Comparison of ENCODE assay signal across 13 cellular contexts in genomic region chr2:105754999-105755398, GRCh38. TPM values are rescaled to one million over a fixed set of nuclear protein-coding genes. Genes with fewer than 3 reads are reported as not detected.
DNase-seq lines count a peak whose midpoint lies in the region; ATAC-seq and TF ChIP-seq lines count a peak whose summit lies in the region.
"Had no signal": no experiment of that assay in that cellular context is flagged by ENCODE, and none has a peak within 500 bp of the region (broad histone marks: within the 10 kb centered on the region; RNA-seq: fewer than 3 reads in every experiment).

No MANE protein-coding gene starts in this region.

- H3K4me3 Mint-ChIP-seq in T-helper 1 cell treated with Interleukin-12 subunit alpha and Interleukin-12 subunit beta and Interleukin-4 antibody, amounts not matched to agents 30 μg/mL and 1 μg/mL, for 36 hours, result peak overlapping the region; percentile 55
- H3K4me3 Mint-ChIP-seq in H9, result peak overlapping the region in 1 of 2 experiments; percentile 18; a peak in 3 of 5 replicates
- peak overlapping the region; percentile 61 for H3K4me3 Mint-ChIP-seq in activated B cell treated with CpG ODN at 0.5 μM for 24 hours
- peak overlapping the region; percentile 44 to 88 (median 81) for H3K4me3 Mint-ChIP-seq in naive B cell
- H3K4me3 Mint-ChIP-seq: type B pancreatic cell had no signal

- H3K4me1 ChIP-seq in H9 (ENCODE audit: insufficient read depth, low read length), result peaks cover 12% of the 10 kb centered on the region; the same call in 1 of the 2 replicates

- H3K4me2 ChIP-seq in H9 (ENCODE audit: insufficient read depth, insufficient read length, low read length), result no peak overlapping the region

- no peaks in the 10 kb centered on the region for H3K27me3 ChIP-seq in H9 (ENCODE audit: insufficient read depth, low read length)
- H3K27me3 ChIP-seq: adrenal gland, foreskin keratinocyte had no signal

- H3K27me3 Mint-ChIP-seq in T-helper 1 cell treated with Interleukin-12 subunit alpha and Interleukin-12 subunit beta and Interleukin-4 antibody, amounts not matched to agents 30 μg/mL and 1 μg/mL, for 36 hours (ENCODE audit: low read depth), result no peaks in the 10 kb centered on the region
- H3K27me3 Mint-ChIP-seq in H9 (ENCODE audit: low read depth), result no peaks in the 10 kb centered on the region
- H3K27me3 Mint-ChIP-seq in activated B cell treated with CpG ODN at 0.5 μM for 24 hours, result no peaks in the 10 kb centered on the region
- H3K27me3 Mint-ChIP-seq in naive B cell, result no peaks in the 10 kb centered on the region
- H3K27me3 Mint-ChIP-seq: type B pancreatic cell had no signal

- no peak overlapping the region for H3K18ac ChIP-seq in H9 (ENCODE audit: insufficient read length, low read depth, low read length)

- no peak overlapping the region for H3K14ac ChIP-seq in H9 (ENCODE audit: insufficient read depth, low read length)

- no peak overlapping the region for H4K91ac ChIP-seq in H9 (ENCODE audit: insufficient read length, low read depth, low read length)

- no peak overlapping the region for H2BK5ac ChIP-seq in H9 (ENCODE audit: insufficient read length, low read length)

- H3K27ac ChIP-seq in H9 (ENCODE audit: insufficient read length, low read depth, low read length), result no peak overlapping the region
- H3K27ac ChIP-seq: 22Rv1, adrenal gland, foreskin keratinocyte had no signal

- no peaks in the 10 kb centered on the region for H3K9me3 ChIP-seq in H9 (ENCODE audit: control insufficient read depth, low read depth, low read length)
- H3K9me3 ChIP-seq: adrenal gland had no signal

- peaks cover 41% of the 10 kb centered on the region; the same call in 1 of the 2 replicates for H3K79me2 ChIP-seq in H9 (ENCODE audit: insufficient read depth, low read length)

- peaks cover 4% of the 10 kb centered on the region for H3K79me1 ChIP-seq in H9 (ENCODE audit: insufficient read depth, low read depth, low read length, poor library complexity, severe bottlenecking)

- H3K9ac ChIP-seq in H9 (ENCODE audit: extremely low read depth, insufficient read length, low read length), result no peak overlapping the region

- H3K4ac ChIP-seq in H9 (ENCODE audit: low read depth, low read length), result no peak overlapping the region

- H2BK12ac ChIP-seq in H9 (ENCODE audit: insufficient read length, low read depth, low read length), result no peak overlapping the region

- H3K56ac ChIP-seq in H9 (ENCODE audit: insufficient read length, low read depth, low read length), result no peak overlapping the region

- no peak overlapping the region for H2BK20ac ChIP-seq in H9 (ENCODE audit: low read depth, low read length, poor library complexity, severe bottlenecking)

- intact Hi-C loops in activated B cell treated with CpG ODN at 0.5 μM for 24 hours (cut with micrococcal nuclease), result loop anchor here (2.0 kb wide), 1 partner anchor 14 kb away; no protein-coding TSS in a partner anchor

- peaks cover 56% of the 10 kb centered on the region for H3K36me3 Mint-ChIP-seq in T-helper 1 cell treated with Interleukin-12 subunit alpha and Interleukin-12 subunit beta and Interleukin-4 antibody, amounts not matched to agents 30 μg/mL and 1 μg/mL, for 36 hours (ENCODE audit: low read depth)
- H3K36me3 Mint-ChIP-seq in H9 (ENCODE audit: insufficient read depth in 1 of 3, low read depth in 3 of 3), result peaks cover 7 to 19% (median 9%) of the 10 kb centered on the region in 3 experiments
- peaks cover 37% of the 10 kb centered on the region for H3K36me3 Mint-ChIP-seq in activated B cell treated with CpG ODN at 0.5 μM for 24 hours (ENCODE audit: low read depth)
- H3K36me3 Mint-ChIP-seq in naive B cell, result peaks cover 25 to 29% of the 10 kb centered on the region in 2 donors

- no peak overlapping the region for H4K8ac ChIP-seq in H9 (replicated peaks; ENCODE audit: insufficient read length, low read depth, low read length)

- H3K27ac Mint-ChIP-seq in T-helper 1 cell treated with Interleukin-12 subunit alpha and Interleukin-12 subunit beta and Interleukin-4 antibody, amounts not matched to agents 30 μg/mL and 1 μg/mL, for 36 hours, result peak overlapping the region; percentile 84
- H3K27ac Mint-ChIP-seq in H9, result peak overlapping the region in 2 of 3 experiments; percentile 45 to 88; a peak in 2 of 7 replicates
- H3K27ac Mint-ChIP-seq in activated B cell treated with CpG ODN at 0.5 μM for 24 hours, result peak overlapping the region; percentile 69
- H3K27ac Mint-ChIP-seq in naive B cell, result peak overlapping the region; percentile 2 to 95 (median 87)
- H3K27ac Mint-ChIP-seq: type B pancreatic cell had no signal

- ATAC-seq in activated B cell treated with CpG ODN at 0.5 μM for 24 hours (ENCODE audit: low read depth) (peak; percentile 42), naive B cell (ENCODE audit: low read depth in 2 of 2) (peak; percentile 55 to 60)

- H3K9me3 Mint-ChIP-seq in T-helper 1 cell treated with Interleukin-12 subunit alpha and Interleukin-12 subunit beta and Interleukin-4 antibody, amounts not matched to agents 30 μg/mL and 1 μg/mL, for 36 hours, result no peaks in the 10 kb centered on the region
- H3K9me3 Mint-ChIP-seq in H9 (no peaks in the 10 kb centered on the region; a peak in 1 of 5 replicates), activated B cell treated with CpG ODN at 0.5 μM for 24 hours (no peaks in the 10 kb centered on the region), naive B cell (peaks cover 0 to 3% (median 0%) of the 10 kb centered on the region in 7 donors)

- H2AFZ ChIP-seq in H9 (ENCODE audit: low read length), result no peak overlapping the region

- H3K23me2 ChIP-seq in H9 (ENCODE audit: insufficient read length, low read depth, low read length, poor library complexity, severe bottlenecking), result no peaks in the 10 kb centered on the region

- peaks cover 83% of the 10 kb centered on the region for H3K4me1 Mint-ChIP-seq in T-helper 1 cell treated with Interleukin-12 subunit alpha and Interleukin-12 subunit beta and Interleukin-4 antibody, amounts not matched to agents 30 μg/mL and 1 μg/mL, for 36 hours (ENCODE audit: low read depth)
- H3K4me1 Mint-ChIP-seq in H9 (peaks cover 61 to 75% of the 10 kb centered on the region in 2 experiments), activated B cell treated with CpG ODN at 0.5 μM for 24 hours (peaks cover 90% of the 10 kb centered on the region), naive B cell (peaks cover 74 to 97% (median 90%) of the 10 kb centered on the region in 3 donors)

- TF ChIP-seq CTCF in H9 (conservative IDR thresholded peaks at IDR 0.05) (no peak), activated B cell treated with CpG ODN at 0.5 μM for 24 hours (IDR thresholded peaks at IDR 0.05) (no peak)

- H3K23ac ChIP-seq in H9 (ENCODE audit: insufficient read length, low read depth, low read length), result no peak overlapping the region

- DNase-seq in T-helper 1 cell (no peak), H9 (no peak), activated B cell treated with CpG ODN at 0.5 μM for 24 hours (no peak), naive B cell (peak; percentile 47), pons (ENCODE audit: low spot score) (no peak), NCI-H2227 treated with DMSO at 0.1 percent for 48 hours (lab: John Stamatoyannopoulos, UW) (no peak), SHP77 treated with DMSO at 0.1 percent for 48 hours (lab: John Stamatoyannopoulos, UW) (no peak)
- DNase-seq: adrenal gland, dermis blood vessel endothelial cell, foreskin keratinocyte had no signal

- H4K20me1 ChIP-seq in H9 (ENCODE audit: control insufficient read depth, insufficient read depth, insufficient read length), result no peaks in the 10 kb centered on the region

- no peak overlapping the region for H4K5ac ChIP-seq in H9 (ENCODE audit: insufficient read length, low read depth, low read length)

- H3T11ph ChIP-seq in H9 (ENCODE audit: low read length), result no peak overlapping the region

- no CpG with 5 or more reads among the region's 6 CpGs for WGBS in H9 (ENCODE audit: extremely low coverage, insufficient read length, low lambda C conversion rate)

- POLR2A ChIA-PET in activated B cell treated with CpG ODN at 0.5 μM for 24 hours (lab: Charles Lee), result interaction anchor here (0.9 to 3.1 kb wide), 8 partner anchors 9 to 49 kb away, joined by 3 to 27 read pairs (median 5); no protein-coding TSS in a partner anchor

- CTCF ChIA-PET in activated B cell treated with CpG ODN at 0.5 μM for 24 hours (lab: Charles Lee), result interaction anchor here (0.6 to 0.8 kb wide), 2 partner anchors 88 to 178 kb away, joined by 3 read pairs; no protein-coding TSS in a partner anchor

- no peak overlapping the region for H2BK15ac ChIP-seq in H9 (ENCODE audit: low read depth, low read length)

- no peak overlapping the region for H2BK120ac ChIP-seq in H9 (ENCODE audit: low read depth, low read length, poor library complexity, severe bottlenecking)

- H2AK5ac ChIP-seq in H9 (ENCODE audit: insufficient read length, low read length), result no peak overlapping the region

RNA-seq across cellular contexts. Expression of gene NCK2, which starts 10.3 kb away (rescaled TPM):
- total RNA-seq in H9 (2021), result 49.2 and 51.0 TPM in 2 replicates
- 52.9 and 53.4 TPM in 2 replicates for total RNA-seq in activated B cell treated with CpG ODN at 0.5 μM for 24 hours
- polyA plus RNA-seq in naive B cell (ENCODE audit: low read depth in 6 of 6), result 100 to 1,000 TPM in 1 of 6 donors, 10 to 100 TPM in 5; 70.7 to 108 (median 76.7) TPM
